In genomic region chr2:240567872-240568677, GRCh38 we compare ENCODE assay signal across 1 cellular context.
A peak's percentile ranks its signal among the peaks of the same experiment; 100 is the strongest.
TF ChIP-seq lines count a peak whose summit lies in the region.

A gene with protein sequence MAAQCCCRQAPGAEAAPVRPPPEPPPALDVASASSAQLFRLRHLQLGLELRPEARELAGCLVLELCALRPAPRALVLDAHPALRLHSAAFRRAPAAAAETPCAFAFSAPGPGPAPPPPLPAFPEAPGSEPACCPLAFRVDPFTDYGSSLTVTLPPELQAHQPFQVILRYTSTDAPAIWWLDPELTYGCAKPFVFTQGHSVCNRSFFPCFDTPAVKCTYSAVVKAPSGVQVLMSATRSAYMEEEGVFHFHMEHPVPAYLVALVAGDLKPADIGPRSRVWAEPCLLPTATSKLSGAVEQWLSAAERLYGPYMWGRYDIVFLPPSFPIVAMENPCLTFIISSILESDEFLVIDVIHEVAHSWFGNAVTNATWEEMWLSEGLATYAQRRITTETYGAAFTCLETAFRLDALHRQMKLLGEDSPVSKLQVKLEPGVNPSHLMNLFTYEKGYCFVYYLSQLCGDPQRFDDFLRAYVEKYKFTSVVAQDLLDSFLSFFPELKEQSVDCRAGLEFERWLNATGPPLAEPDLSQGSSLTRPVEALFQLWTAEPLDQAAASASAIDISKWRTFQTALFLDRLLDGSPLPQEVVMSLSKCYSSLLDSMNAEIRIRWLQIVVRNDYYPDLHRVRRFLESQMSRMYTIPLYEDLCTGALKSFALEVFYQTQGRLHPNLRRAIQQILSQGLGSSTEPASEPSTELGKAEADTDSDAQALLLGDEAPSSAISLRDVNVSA (plus strand): TSS chr2:240568484. CDS start chr2:240568587, 103 bp downstream.

TF ChIP-seq in HepG2, 621 proteins besides CTCF, POLR2A, EP300 and RAD21 (continued from another document and continues in another):
- peak; percentile 61; the same call in 1 of the 2 replicates for TF ChIP-seq UBTF (CRISPR knock-in tag; IDR thresholded peaks at IDR 0.05)
- no peak for TF ChIP-seq ZNF678 (CRISPR knock-in tag; IDR thresholded peaks at IDR 0.05)
- TF ChIP-seq CEBPG (CRISPR knock-in tag; IDR thresholded peaks at IDR 0.05), result no peak
- peak; percentile 25; the same call in 1 of the 2 replicates for TF ChIP-seq ZNF777 (CRISPR knock-in tag; IDR thresholded peaks at IDR 0.05)
- no peak for TF ChIP-seq ZNF367 (CRISPR knock-in tag; IDR thresholded peaks at IDR 0.05; ENCODE audit: borderline replicate concordance)
- no peak for TF ChIP-seq ISL2 (CRISPR knock-in tag; IDR thresholded peaks at IDR 0.05)
- no peak for TF ChIP-seq AKNA (CRISPR knock-in tag; IDR thresholded peaks at IDR 0.05; ENCODE audit: borderline replicate concordance)
- TF ChIP-seq ZBTB33 (CRISPR knock-in tag; IDR thresholded peaks at IDR 0.05), result no peak
- TF ChIP-seq, protein P1, sequence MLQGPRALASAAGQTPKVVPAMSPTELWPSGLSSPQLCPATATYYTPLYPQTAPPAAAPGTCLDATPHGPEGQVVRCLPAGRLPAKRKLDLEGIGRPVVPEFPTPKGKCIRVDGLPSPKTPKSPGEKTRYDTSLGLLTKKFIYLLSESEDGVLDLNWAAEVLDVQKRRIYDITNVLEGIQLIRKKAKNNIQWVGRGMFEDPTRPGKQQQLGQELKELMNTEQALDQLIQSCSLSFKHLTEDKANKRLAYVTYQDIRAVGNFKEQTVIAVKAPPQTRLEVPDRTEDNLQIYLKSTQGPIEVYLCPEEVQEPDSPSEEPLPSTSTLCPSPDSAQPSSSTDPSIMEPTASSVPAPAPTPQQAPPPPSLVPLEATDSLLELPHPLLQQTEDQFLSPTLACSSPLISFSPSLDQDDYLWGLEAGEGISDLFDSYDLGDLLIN (CRISPR knock-in tag; IDR thresholded peaks at IDR 0.05; ENCODE audit: borderline replicate concordance), result no peak
- TF ChIP-seq ZNF713 (CRISPR knock-in tag; IDR thresholded peaks at IDR 0.05), result no peak
- 0 out of 2 replicates have a peak, but pooled peaks have one; percentile 14 for TF ChIP-seq ZFP90 (CRISPR knock-in tag; IDR thresholded peaks at IDR 0.05; ENCODE audit: borderline replicate concordance)
- no peak for TF ChIP-seq BRD4 (CRISPR knock-in tag; IDR thresholded peaks at IDR 0.05)
- TF ChIP-seq TSC22D2 (CRISPR knock-in tag; IDR thresholded peaks at IDR 0.05; ENCODE audit: borderline replicate concordance), result no peak; the same call in 1 of the 2 replicates
- no peak for TF ChIP-seq ZNF737 (CRISPR knock-in tag; IDR thresholded peaks at IDR 0.05; ENCODE audit: borderline replicate concordance)
- TF ChIP-seq HDAC6 (IDR thresholded peaks at IDR 0.05; ENCODE audit: low read depth, low read length), result no peak
- no peak for TF ChIP-seq ZNF124 (CRISPR knock-in tag; IDR thresholded peaks at IDR 0.05)
- TF ChIP-seq POGZ (CRISPR knock-in tag; IDR thresholded peaks at IDR 0.05), result no peak; the same call in 1 of the 2 replicates
- peak; percentile 58 for TF ChIP-seq MXD4 (CRISPR knock-in tag; IDR thresholded peaks at IDR 0.05)
- no peak for TF ChIP-seq DPF2 (CRISPR knock-in tag; IDR thresholded peaks at IDR 0.05; ENCODE audit: borderline replicate concordance, low read depth)
- TF ChIP-seq SRSF1 (optimal IDR thresholded peaks at IDR 0.05; ENCODE audit: low read depth, low read length), result no peak
- TF ChIP-seq ARID5B (CRISPR knock-in tag; IDR thresholded peaks at IDR 0.05), result no peak
- TF ChIP-seq JUND (CRISPR knock-in tag; IDR thresholded peaks at IDR 0.05), result no peak
- TF ChIP-seq KDM3A (CRISPR knock-in tag; IDR thresholded peaks at IDR 0.05; ENCODE audit: low read depth), result no peak
- no peak for TF ChIP-seq ARID2 (CRISPR knock-in tag; IDR thresholded peaks at IDR 0.05; ENCODE audit: borderline replicate concordance)
- TF ChIP-seq, protein P2, sequence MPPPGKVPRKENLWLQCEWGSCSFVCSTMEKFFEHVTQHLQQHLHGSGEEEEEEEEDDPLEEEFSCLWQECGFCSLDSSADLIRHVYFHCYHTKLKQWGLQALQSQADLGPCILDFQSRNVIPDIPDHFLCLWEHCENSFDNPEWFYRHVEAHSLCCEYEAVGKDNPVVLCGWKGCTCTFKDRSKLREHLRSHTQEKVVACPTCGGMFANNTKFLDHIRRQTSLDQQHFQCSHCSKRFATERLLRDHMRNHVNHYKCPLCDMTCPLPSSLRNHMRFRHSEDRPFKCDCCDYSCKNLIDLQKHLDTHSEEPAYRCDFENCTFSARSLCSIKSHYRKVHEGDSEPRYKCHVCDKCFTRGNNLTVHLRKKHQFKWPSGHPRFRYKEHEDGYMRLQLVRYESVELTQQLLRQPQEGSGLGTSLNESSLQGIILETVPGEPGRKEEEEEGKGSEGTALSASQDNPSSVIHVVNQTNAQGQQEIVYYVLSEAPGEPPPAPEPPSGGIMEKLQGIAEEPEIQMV (CRISPR knock-in tag; IDR thresholded peaks at IDR 0.05; ENCODE audit: low read depth), result no peak
- peak; percentile 74; the same call in 1 of the 2 replicates for TF ChIP-seq ZNF136 (CRISPR knock-in tag; IDR thresholded peaks at IDR 0.05; ENCODE audit: low read depth)
- TF ChIP-seq SRSF9 (IDR thresholded peaks at IDR 0.05; ENCODE audit: borderline replicate concordance, insufficient read depth, low read depth, low read length, poor library complexity, severe bottlenecking), result no peak
- TF ChIP-seq, protein P3, sequence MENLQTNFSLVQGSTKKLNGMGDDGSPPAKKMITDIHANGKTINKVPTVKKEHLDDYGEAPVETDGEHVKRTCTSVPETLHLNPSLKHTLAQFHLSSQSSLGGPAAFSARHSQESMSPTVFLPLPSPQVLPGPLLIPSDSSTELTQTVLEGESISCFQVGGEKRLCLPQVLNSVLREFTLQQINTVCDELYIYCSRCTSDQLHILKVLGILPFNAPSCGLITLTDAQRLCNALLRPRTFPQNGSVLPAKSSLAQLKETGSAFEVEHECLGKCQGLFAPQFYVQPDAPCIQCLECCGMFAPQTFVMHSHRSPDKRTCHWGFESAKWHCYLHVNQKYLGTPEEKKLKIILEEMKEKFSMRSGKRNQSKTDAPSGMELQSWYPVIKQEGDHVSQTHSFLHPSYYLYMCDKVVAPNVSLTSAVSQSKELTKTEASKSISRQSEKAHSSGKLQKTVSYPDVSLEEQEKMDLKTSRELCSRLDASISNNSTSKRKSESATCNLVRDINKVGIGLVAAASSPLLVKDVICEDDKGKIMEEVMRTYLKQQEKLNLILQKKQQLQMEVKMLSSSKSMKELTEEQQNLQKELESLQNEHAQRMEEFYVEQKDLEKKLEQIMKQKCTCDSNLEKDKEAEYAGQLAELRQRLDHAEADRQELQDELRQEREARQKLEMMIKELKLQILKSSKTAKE (CRISPR knock-in tag; IDR thresholded peaks at IDR 0.05; ENCODE audit: borderline replicate concordance), result no peak
- no peak for TF ChIP-seq SMARCC2 (IDR thresholded peaks at IDR 0.05)
- TF ChIP-seq ZBTB42 (CRISPR knock-in tag; IDR thresholded peaks at IDR 0.05), result 0 out of 2 replicates have a peak, but pooled peaks have one; percentile 55
